Comparison of ENCODE assay signal across 8 cellular contexts in genomic region chr2:96265840-96266569, GRCh38. TPM values are rescaled to one million over a fixed set of nuclear protein-coding genes. Genes with fewer than 3 reads are reported as not detected.
DNase-seq lines count a peak whose midpoint lies in the region; ATAC-seq and TF ChIP-seq lines count a peak whose summit lies in the region.

TSS of gene CIAO1 (plus strand) at chr2:96266225. CDS start at chr2:96266351, 126 bp downstream.
A gene with protein sequence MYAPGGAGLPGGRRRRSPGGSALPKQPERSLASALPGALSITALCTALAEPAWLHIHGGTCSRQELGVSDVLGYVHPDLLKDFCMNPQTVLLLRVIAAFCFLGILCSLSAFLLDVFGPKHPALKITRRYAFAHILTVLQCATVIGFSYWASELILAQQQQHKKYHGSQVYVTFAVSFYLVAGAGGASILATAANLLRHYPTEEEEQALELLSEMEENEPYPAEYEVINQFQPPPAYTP (minus strand): TSS chr2:96265997. CDS start chr2:96265381, 616 bp downstream.

- H3K9me3 Mint-ChIP-seq in GM23338: no peaks in the 10 kb centered on the region; the same call in 2 of the 3 replicates
- H3K9me3 Mint-ChIP-seq in naive thymus-derived CD8-positive, alpha-beta T cell: no peaks in the 10 kb centered on the region

- peaks cover 10% of the 10 kb centered on the region for H3F3A ChIP-seq in GM23338 (replicated peaks; ENCODE audit: low read depth)

- TF ChIP-seq CTCF in GM23338 (conservative IDR thresholded peaks at IDR 0.05; ENCODE audit: low read depth in 2 of 2): peak in 1 of 2 experiments; percentile 1; a peak in 1 of 4 replicates
- peak in 1 of 2 donors; percentile 29 for TF ChIP-seq CTCF in fibroblast of lung (conservative IDR thresholded peaks at IDR 0.05 in 1 of 2, IDR thresholded peaks at IDR 0.05 in 1 of 2; ENCODE audit: low read depth in 1 of 2, low read length in 2 of 2)

- POLR2A ChIA-PET in naive thymus-derived CD8-positive, alpha-beta T cell (lab: Charles Lee): interaction anchor here (0.5 to 2.3 kb wide), 6 partner anchors 10 to 274 kb away, joined by 3 to 18 read pairs (median 4); partner anchors contain the start of genes SNRNP200 and STARD7

- H3K27me3 Mint-ChIP-seq in GM23338 (ENCODE audit: insufficient read depth, low read depth, poor library complexity): peaks cover 11% of the 10 kb centered on the region
- H3K27me3 Mint-ChIP-seq in naive thymus-derived CD8-positive, alpha-beta T cell: no peaks in the 10 kb centered on the region

- peak; percentile 99 for DNase-seq in EH (ENCODE audit: low read depth)
- DNase-seq in GM23338 (ENCODE audit: low spot score): peak; percentile 98
- peak; percentile 97 for DNase-seq in LHCN-M2 (ENCODE audit: low read depth)
- DNase-seq in RPMI8226: peak; percentile 98
- peak; percentile 96 to 98 for DNase-seq in activated T-helper 1 cell treated with anti-CD3 and anti-CD28 coated beads, Interleukin-2, amount 50 U/mL, for 16 hours (ENCODE audit: low read depth in 1 of 2, low spot score in 1 of 2)
- DNase-seq in fibroblast of lung (ENCODE audit: low read depth in 2 of 2): peak; percentile 97 to 98
- peak; percentile 93 to 98 (median 97) for DNase-seq in naive thymus-derived CD8-positive, alpha-beta T cell
- peak; percentile 93 to 98 (median 94) for DNase-seq in stimulated activated naive CD4-positive, alpha-beta T cell (lab: John Stamatoyannopoulos, UW)

- H3K27me3 ChIP-seq in GM23338 (ENCODE audit: insufficient read depth) (no peaks in the 10 kb centered on the region), fibroblast of lung (ENCODE audit: control insufficient read depth, insufficient read depth, low read length) (no peaks in the 10 kb centered on the region)

- H3K79me2 ChIP-seq in GM23338 (replicated peaks; ENCODE audit: insufficient read depth) (peaks cover 53% of the 10 kb centered on the region), fibroblast of lung (ENCODE audit: control insufficient read depth, insufficient read depth, low read length) (peaks cover 50% of the 10 kb centered on the region)

- H3K4me1 Mint-ChIP-seq in GM23338: peaks cover 18% of the 10 kb centered on the region
- peaks cover 28 to 60% (median 51%) of the 10 kb centered on the region in 4 donors for H3K4me1 Mint-ChIP-seq in naive thymus-derived CD8-positive, alpha-beta T cell

- no peaks in the 10 kb centered on the region for H3K9me2 ChIP-seq in GM23338 (ENCODE audit: insufficient read depth)

- H3K27ac ChIP-seq in GM23338 (ENCODE audit: low read depth) (no peak within 1 kb of the TSS), fibroblast of lung (ENCODE audit: insufficient read depth, low read length) (peak within 1 kb of the TSS; percentile 89)

- H3K4me3 Mint-ChIP-seq in GM23338: peak within 1 kb of the TSS; percentile 100
- H3K4me3 Mint-ChIP-seq in naive thymus-derived CD8-positive, alpha-beta T cell: peak within 1 kb of the TSS; percentile 89 to 99 (median 96)

- H3K9me3 ChIP-seq in fibroblast of lung (ENCODE audit: control insufficient read depth, insufficient read depth, low read depth, low read length): no peaks in the 10 kb centered on the region

- peak; percentile 93 for ATAC-seq in GM23338
- peak; percentile 92 for ATAC-seq in naive thymus-derived CD8-positive, alpha-beta T cell

- H3K36me3 ChIP-seq in GM23338 (ENCODE audit: insufficient read depth) (peaks cover 15% of the 10 kb centered on the region), fibroblast of lung (ENCODE audit: control insufficient read depth, insufficient read depth, low read length) (peaks cover 7% of the 10 kb centered on the region)

- H3K4me2 ChIP-seq in GM23338 (peak within 1 kb of the TSS; percentile 96), fibroblast of lung (ENCODE audit: extremely low read depth, insufficient read depth, low read length) (peak within 1 kb of the TSS; percentile 93)

- H3K4me1 ChIP-seq in GM23338 (ENCODE audit: insufficient read depth): peaks cover 10% of the 10 kb centered on the region; the same call in 1 of the 2 replicates
- H3K4me1 ChIP-seq in fibroblast of lung (ENCODE audit: control insufficient read depth, extremely low read depth, insufficient read depth, low read length): peaks cover 20% of the 10 kb centered on the region

- H3K27ac Mint-ChIP-seq in GM23338: peak within 1 kb of the TSS; percentile 90
- peak within 1 kb of the TSS; percentile 87 to 98 (median 94) for H3K27ac Mint-ChIP-seq in naive thymus-derived CD8-positive, alpha-beta T cell

- peaks cover 36% of the 10 kb centered on the region for H3K36me3 Mint-ChIP-seq in GM23338 (ENCODE audit: low read depth)
- H3K36me3 Mint-ChIP-seq in naive thymus-derived CD8-positive, alpha-beta T cell: peaks cover 0 to 60% (median 2%) of the 10 kb centered on the region in 3 donors

- H4K20me1 ChIP-seq in GM23338 (replicated peaks; ENCODE audit: insufficient read depth) (peaks cover 40% of the 10 kb centered on the region), fibroblast of lung (ENCODE audit: control insufficient read depth, extremely low read depth, insufficient read depth, low read length) (no peaks in the 10 kb centered on the region)

- peak within 1 kb of the TSS; percentile 90 for H3K9ac ChIP-seq in fibroblast of lung (ENCODE audit: insufficient read depth, low read length)

- H3K4me3 ChIP-seq in GM23338: peak within 1 kb of the TSS; percentile 100
- H3K4me3 ChIP-seq in fibroblast of lung (replicated peaks in 1 of 4; ENCODE audit: control extremely low read depth in 1 of 4, insufficient read depth in 1 of 4, low read depth in 3 of 4, low read length in 4 of 4): peak within 1 kb of the TSS; percentile 88 to 99 (median 98)

- H2AFZ ChIP-seq in GM23338: peak within 1 kb of the TSS; percentile 83
- peak within 1 kb of the TSS; percentile 81 for H2AFZ ChIP-seq in fibroblast of lung (ENCODE audit: low read length)

TF ChIP-seq in GM23338, 12 proteins besides CTCF, POLR2A, EP300 and RAD21 (continues in another document):
- TF ChIP-seq ZNF114 (CRISPR knock-in tag; IDR thresholded peaks at IDR 0.05) (no peak), EZH2 (IDR thresholded peaks at IDR 0.05; ENCODE audit: low read depth, unreplicated experiment) (no peak), POLR2AphosphoS5 (IDR thresholded peaks at IDR 0.05; ENCODE audit: low read depth) (peak; percentile 74), CREB1 (CRISPR knock-in tag; IDR thresholded peaks at IDR 0.05; ENCODE audit: low read depth) (peak; percentile 96), ZNF331 (CRISPR knock-in tag; IDR thresholded peaks at IDR 0.05; ENCODE audit: low read depth) (no peak)
- TF ChIP-seq, protein P1, sequence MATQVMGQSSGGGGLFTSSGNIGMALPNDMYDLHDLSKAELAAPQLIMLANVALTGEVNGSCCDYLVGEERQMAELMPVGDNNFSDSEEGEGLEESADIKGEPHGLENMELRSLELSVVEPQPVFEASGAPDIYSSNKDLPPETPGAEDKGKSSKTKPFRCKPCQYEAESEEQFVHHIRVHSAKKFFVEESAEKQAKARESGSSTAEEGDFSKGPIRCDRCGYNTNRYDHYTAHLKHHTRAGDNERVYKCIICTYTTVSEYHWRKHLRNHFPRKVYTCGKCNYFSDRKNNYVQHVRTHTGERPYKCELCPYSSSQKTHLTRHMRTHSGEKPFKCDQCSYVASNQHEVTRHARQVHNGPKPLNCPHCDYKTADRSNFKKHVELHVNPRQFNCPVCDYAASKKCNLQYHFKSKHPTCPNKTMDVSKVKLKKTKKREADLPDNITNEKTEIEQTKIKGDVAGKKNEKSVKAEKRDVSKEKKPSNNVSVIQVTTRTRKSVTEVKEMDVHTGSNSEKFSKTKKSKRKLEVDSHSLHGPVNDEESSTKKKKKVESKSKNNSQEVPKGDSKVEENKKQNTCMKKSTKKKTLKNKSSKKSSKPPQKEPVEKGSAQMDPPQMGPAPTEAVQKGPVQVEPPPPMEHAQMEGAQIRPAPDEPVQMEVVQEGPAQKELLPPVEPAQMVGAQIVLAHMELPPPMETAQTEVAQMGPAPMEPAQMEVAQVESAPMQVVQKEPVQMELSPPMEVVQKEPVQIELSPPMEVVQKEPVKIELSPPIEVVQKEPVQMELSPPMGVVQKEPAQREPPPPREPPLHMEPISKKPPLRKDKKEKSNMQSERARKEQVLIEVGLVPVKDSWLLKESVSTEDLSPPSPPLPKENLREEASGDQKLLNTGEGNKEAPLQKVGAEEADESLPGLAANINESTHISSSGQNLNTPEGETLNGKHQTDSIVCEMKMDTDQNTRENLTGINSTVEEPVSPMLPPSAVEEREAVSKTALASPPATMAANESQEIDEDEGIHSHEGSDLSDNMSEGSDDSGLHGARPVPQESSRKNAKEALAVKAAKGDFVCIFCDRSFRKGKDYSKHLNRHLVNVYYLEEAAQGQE (IDR thresholded peaks at IDR 0.05; ENCODE audit: unreplicated experiment): no peak
- TF ChIP-seq, protein P2, sequence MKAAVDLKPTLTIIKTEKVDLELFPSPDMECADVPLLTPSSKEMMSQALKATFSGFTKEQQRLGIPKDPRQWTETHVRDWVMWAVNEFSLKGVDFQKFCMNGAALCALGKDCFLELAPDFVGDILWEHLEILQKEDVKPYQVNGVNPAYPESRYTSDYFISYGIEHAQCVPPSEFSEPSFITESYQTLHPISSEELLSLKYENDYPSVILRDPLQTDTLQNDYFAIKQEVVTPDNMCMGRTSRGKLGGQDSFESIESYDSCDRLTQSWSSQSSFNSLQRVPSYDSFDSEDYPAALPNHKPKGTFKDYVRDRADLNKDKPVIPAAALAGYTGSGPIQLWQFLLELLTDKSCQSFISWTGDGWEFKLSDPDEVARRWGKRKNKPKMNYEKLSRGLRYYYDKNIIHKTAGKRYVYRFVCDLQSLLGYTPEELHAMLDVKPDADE (IDR thresholded peaks at IDR 0.05): peak; percentile 99

RNA-seq across cellular contexts. Expression of gene CIAO1, which starts in this region (rescaled TPM):
- 87.0 and 119 TPM in 2 replicates for total RNA-seq in GM23338 (2014; rRNA removed; shearing (Covaris generic))
- 44.1 and 48.8 TPM in 2 replicates for polyA plus RNA-seq in GM23338 (2016; fragmentation: Nextera tagmentation; extraction: Ambion mirVana)
- total RNA-seq in LHCN-M2 (2014; rRNA removed): 110 and 112 TPM in 2 replicates
- 44.5 TPM for polyA plus RNA-seq in LHCN-M2 (2012)
- 85.3 and 101 TPM in 2 replicates for total RNA-seq in fibroblast of lung
- polyA plus RNA-seq in fibroblast of lung: 57.4 and 67.8 TPM in 2 replicates
- 36.4 and 48.2 TPM in 2 replicates for polyA plus RNA-seq in fibroblast of lung (2012)
- polyA minus RNA-seq in fibroblast of lung (ENCODE audit: low replicate concordance): 124 and 152 TPM in 2 replicates
- total RNA-seq in naive thymus-derived CD8-positive, alpha-beta T cell: 10 to 100 TPM; 86.3 to 88.6 TPM
- 100 to 1,000 TPM in 1 of 3 donors, 10 to 100 TPM in 2; 85.5 to 106 (median 95.2) TPM for polyA plus RNA-seq in naive thymus-derived CD8-positive, alpha-beta T cell

RNA-seq across cellular contexts. Expression of the second gene that starts in this region (rescaled TPM):
- total RNA-seq in GM23338 (2014; rRNA removed; shearing (Covaris generic)): 19.9 and 24.6 TPM in 2 replicates
- polyA plus RNA-seq in GM23338 (2016; fragmentation: Nextera tagmentation; extraction: Ambion mirVana) (4.5 and 4.9 TPM in 2 replicates), fibroblast of lung (48.0 and 54.8 TPM in 2 replicates)
- total RNA-seq in LHCN-M2 (2014; rRNA removed) (28.7 and 34.6 TPM in 2 replicates), fibroblast of lung (15.2 and 20.8 TPM in 2 replicates)
- 33.5 TPM for polyA plus RNA-seq in LHCN-M2 (2012)
- polyA plus RNA-seq in fibroblast of lung (2012): 38.2 and 39.0 TPM in 2 replicates
- polyA minus RNA-seq in fibroblast of lung (ENCODE audit: low replicate concordance): 147 and 217 TPM in 2 replicates
- total RNA-seq in naive thymus-derived CD8-positive, alpha-beta T cell: 10 to 100 TPM; 32.2 to 39.5 TPM
- 10 to 100 TPM; 22.1 to 35.7 (median 22.3) TPM for polyA plus RNA-seq in naive thymus-derived CD8-positive, alpha-beta T cell
